ENCODE assay signal across 11 cellular contexts in genomic region chr3:117603097-117603496, GRCh38.
A peak's percentile ranks its signal among the peaks of the same experiment; 100 is the strongest.
DNase-seq lines count a peak whose midpoint lies in the region; ATAC-seq, FAIRE-seq and TF ChIP-seq lines count a peak whose summit lies in the region.
"Had no signal": no experiment of that assay in that cellular context is flagged by ENCODE, and none has a peak within 500 bp of the region (broad histone marks: within the 10 kb centered on the region; RNA-seq: fewer than 3 reads in every experiment).

No MANE protein-coding gene starts in this region.

- FAIRE-seq in urothelium cell line (lab: Jason Lieb, UNC): no peak

- H3K4me1 ChIP-seq in tibial nerve: no peaks in the 10 kb centered on the region

- no peak overlapping the region for H3K27ac ChIP-seq in tibial nerve

- H3K27me3 ChIP-seq in tibial nerve: no peaks in the 10 kb centered on the region

- DNase-seq in CD1c-positive myeloid dendritic cell (ENCODE audit: extremely low spot score) (peak; percentile 58), NOMO-1 treated with dmso at 0.1 percent for 144 hours (lab: John Stamatoyannopoulos, UW; ENCODE audit: unreplicated experiment) (peak; percentile 56), tibial nerve (ENCODE audit: low spot score in 2 of 2) (no peak), cerebellar cortex (ENCODE audit: low spot score) (no peak), NCI-H510A treated with DMSO at 0.1 percent for 48 hours (lab: John Stamatoyannopoulos, UW) (no peak), urothelium cell line (ENCODE audit: low spot score) (no peak)
- DNase-seq: activated effector memory CD4-positive, alpha-beta T cell treated with Interleukin-2 at 50 U/mL for 16 hours; NCI-H2227 treated with DMSO at 0.1 percent for 48 hours; T-helper 9 cell had no signal

- TF ChIP-seq CTCF in tibial nerve (IDR thresholded peaks at IDR 0.05): no peak

- WGBS in tibial nerve, 2 donors: 42 to 57% methylated on average over 3 of the region's 3 CpGs

- no peak for TF ChIP-seq EP300 in tibial nerve (IDR thresholded peaks at IDR 0.05)

- no peaks in the 10 kb centered on the region for H3K36me3 ChIP-seq in tibial nerve

- peak; percentile 80 for ATAC-seq in GM19397 (IDR thresholded peaks at IDR 0.05; ENCODE audit: unreplicated experiment)
- peak; percentile 73 for ATAC-seq in HG02973 (IDR thresholded peaks at IDR 0.05; ENCODE audit: unreplicated experiment)

- H3K4me3 ChIP-seq in tibial nerve: no peak overlapping the region

- no peak for TF ChIP-seq POLR2A in tibial nerve (IDR thresholded peaks at IDR 0.05)

- H3K9me3 ChIP-seq in tibial nerve: no peaks in the 10 kb centered on the region

Comparison
In these comparisons a context has a peak if more than half of its experiments do, and no peak if none do; other contexts are left out.
1. DNase-seq: peak in CD1c-positive myeloid dendritic cell (single experiment) and NOMO-1 treated with dmso at 0.1 percent for 144 hours (single experiment); none in tibial nerve (0 of 2), cerebellar cortex (single experiment), NCI-H510A treated with DMSO at 0.1 percent for 48 hours (single experiment) and urothelium cell line (single experiment).